ENCODE assay signal across 22 cellular contexts in genomic region chr4:37439809-37440518, GRCh38.
A peak's percentile ranks its signal among the peaks of the same experiment; 100 is the strongest.
DNase-seq lines count a peak whose midpoint lies in the region; ATAC-seq, FAIRE-seq and TF ChIP-seq lines count a peak whose summit lies in the region.
"Had no signal": no experiment of that assay in that cellular context is flagged by ENCODE, and none has a peak within 500 bp of the region (broad histone marks: within the 10 kb centered on the region; RNA-seq: fewer than 3 reads in every experiment).

No MANE protein-coding gene starts in this region.

- H3K27me3 ChIP-seq in HepG2 (ENCODE audit: control insufficient read depth in 1 of 2, insufficient read depth in 2 of 2, low read length in 2 of 2) (no peaks in the 10 kb centered on the region; a peak in 1 of 5 replicates), small intestine (ENCODE audit: control insufficient read depth in 2 of 2, insufficient read depth in 2 of 2, low read length in 2 of 2) (no peaks in the 10 kb centered on the region), prostate gland (replicated peaks; ENCODE audit: insufficient read depth) (no peaks in the 10 kb centered on the region)
- no peaks in the 10 kb centered on the region for H3K27me3 ChIP-seq in naive thymus-derived CD4-positive, alpha-beta T cell (ENCODE audit: control insufficient read depth in 2 of 2, insufficient read depth in 2 of 2, low read length in 2 of 2)
- H3K27me3 ChIP-seq: SJSA1 had no signal

- H3K27ac ChIP-seq in HepG2 (ENCODE audit: extremely low read length, insufficient read depth, low read length) (no peak overlapping the region), small intestine (ENCODE audit: low read depth in 1 of 2, low read length in 1 of 2) (no peak overlapping the region), prostate gland (no peak overlapping the region)
- H3K27ac ChIP-seq in naive thymus-derived CD4-positive, alpha-beta T cell (ENCODE audit: low read depth, low read length): no peak overlapping the region
- H3K27ac ChIP-seq: 22Rv1, RWPE1, SJSA1 had no signal

- TF ChIP-seq POLR2A in HepG2 (IDR thresholded peaks at IDR 0.05; ENCODE audit: insufficient read depth in 1 of 2, low read depth in 2 of 2, low read length in 2 of 2): no peak
- TF ChIP-seq POLR2A in prostate gland (IDR thresholded peaks at IDR 0.05): no peak

- no peak for TF ChIP-seq CTCF in HepG2 (CRISPR knock-in tag; IDR thresholded peaks at IDR 0.05)
- TF ChIP-seq CTCF in prostate gland (IDR thresholded peaks at IDR 0.05): no peak

- H3K4me1 ChIP-seq in HepG2 (ENCODE audit: insufficient read depth, low read length) (peaks cover 25% of the 10 kb centered on the region), small intestine (ENCODE audit: control insufficient read depth in 2 of 2, insufficient read depth in 1 of 2, low read depth in 1 of 2, low read length in 1 of 2) (peaks cover 3 to 6% of the 10 kb centered on the region in 2 donors), prostate gland (replicated peaks) (no peaks in the 10 kb centered on the region)
- no peaks in the 10 kb centered on the region for H3K4me1 ChIP-seq in naive thymus-derived CD4-positive, alpha-beta T cell (ENCODE audit: control insufficient read depth in 2 of 2, insufficient read depth in 2 of 2, low read length in 2 of 2)
- H3K4me1 ChIP-seq: SJSA1 had no signal

- no peaks in the 10 kb centered on the region for H3K36me3 Mint-ChIP-seq in naive thymus-derived CD4-positive, alpha-beta T cell
- H3K36me3 Mint-ChIP-seq: CD4-positive, CD25-positive, alpha-beta regulatory T cell had no signal

- H4K20me1 ChIP-seq in HepG2 (ENCODE audit: insufficient read depth, low read length): no peaks in the 10 kb centered on the region

- intact Hi-C loops in HepG2 (cut with micrococcal nuclease; ENCODE audit: unreplicated experiment): loop anchor here (10.0 kb wide), 1 partner anchor 365 kb away; no protein-coding TSS in a partner anchor
- intact Hi-C loops in naive thymus-derived CD4-positive, alpha-beta T cell (cut with micrococcal nuclease): no loop called here
- intact Hi-C loops in prostate gland (cut with DNase I): no loop called here

- TF ChIP-seq EP300 in HepG2 (IDR thresholded peaks at IDR 0.05; ENCODE audit: low read depth in 2 of 2, low read length in 2 of 2): no peak
- no peak for TF ChIP-seq EP300 in HepG2 (CRISPR knock-in tag; IDR thresholded peaks at IDR 0.05; ENCODE audit: borderline replicate concordance)

- H3K79me2 ChIP-seq in HepG2 (ENCODE audit: insufficient read depth, low read length): no peaks in the 10 kb centered on the region

- peak; percentile 75 for ATAC-seq in HepG2
- no peak for ATAC-seq in naive thymus-derived CD4-positive, alpha-beta T cell

- H3K9ac ChIP-seq in HepG2 (ENCODE audit: insufficient read depth, low read depth, low read length): no peak overlapping the region

- no peak for FAIRE-seq in HepG2 (lab: Jason Lieb, UNC)
- FAIRE-seq in small intestine (lab: Jason Lieb, UNC): no peak
- FAIRE-seq: GM12892 had no signal

- H3K9me3 Mint-ChIP-seq in naive thymus-derived CD4-positive, alpha-beta T cell: no peaks in the 10 kb centered on the region
- H3K9me3 Mint-ChIP-seq: CD4-positive, CD25-positive, alpha-beta regulatory T cell had no signal

- H3K27ac Mint-ChIP-seq in naive thymus-derived CD4-positive, alpha-beta T cell: no peak overlapping the region
- H3K27ac Mint-ChIP-seq: B cell; CD4-positive, CD25-positive, alpha-beta regulatory T cell had no signal

- in situ Hi-C loops in HepG2 (cut with HindIII; ENCODE audit: extremely low pct_ligation_motif_present, low pct_unique_long_range_greater_than_20kb): no loop called here

- H3K36me3 ChIP-seq in HepG2 (replicated peaks in 1 of 2; ENCODE audit: control insufficient read depth in 1 of 2, insufficient read depth in 2 of 2, low read length in 2 of 2) (no peaks in the 10 kb centered on the region), small intestine (ENCODE audit: control insufficient read depth in 2 of 2, insufficient read depth in 2 of 2, low read length in 2 of 2) (no peaks in the 10 kb centered on the region), prostate gland (no peaks in the 10 kb centered on the region)
- H3K36me3 ChIP-seq in naive thymus-derived CD4-positive, alpha-beta T cell (ENCODE audit: control insufficient read depth in 2 of 3, insufficient read depth in 3 of 3, low read length in 3 of 3): no peaks in the 10 kb centered on the region
- H3K36me3 ChIP-seq: SJSA1 had no signal

- POLR2A ChIA-PET in HepG2 (lab: Yijun Ruan, JAX): no interaction called here
- POLR2A ChIA-PET in naive thymus-derived CD4-positive, alpha-beta T cell (lab: Charles Lee): no interaction called here

- no peak for TF ChIP-seq RAD21 in HepG2 (CRISPR knock-in tag; IDR thresholded peaks at IDR 0.05)

- no peak overlapping the region for H2AFZ ChIP-seq in HepG2 (ENCODE audit: low read length)

- 17% methylated on average over 5 of the region's 5 CpGs for WGBS in HepG2 (ENCODE audit: low lambda C conversion rate)
- 45 to 66% (median 50%) methylated on average over 5 of the region's 5 CpGs for WGBS in small intestine, 3 donors
- 43% methylated on average over 5 of the region's 5 CpGs for WGBS in prostate gland

- H3K9me3 ChIP-seq in HepG2 (ENCODE audit: low read length): no peaks in the 10 kb centered on the region
- no peaks in the 10 kb centered on the region for H3K9me3 ChIP-seq in small intestine (ENCODE audit: control insufficient read depth, low read depth)
- H3K9me3 ChIP-seq in naive thymus-derived CD4-positive, alpha-beta T cell (ENCODE audit: control insufficient read depth in 2 of 3, low read length in 3 of 3): no peaks in the 10 kb centered on the region
- H3K9me3 ChIP-seq in prostate gland: no peaks in the 10 kb centered on the region
- H3K9me3 ChIP-seq: SJSA1 had no signal

- H3K4me1 Mint-ChIP-seq in naive thymus-derived CD4-positive, alpha-beta T cell: no peaks in the 10 kb centered on the region
- H3K4me1 Mint-ChIP-seq: B cell; CD4-positive, CD25-positive, alpha-beta regulatory T cell had no signal

- H3K4me3 ChIP-seq in HepG2 (replicated peaks in 1 of 3; ENCODE audit: insufficient read depth in 1 of 3, low read depth in 2 of 3, low read length in 3 of 3): no peak overlapping the region
- no peak overlapping the region for H3K4me3 ChIP-seq in small intestine (ENCODE audit: low read depth in 1 of 2, low read length in 2 of 2)
- H3K4me3 ChIP-seq in naive thymus-derived CD4-positive, alpha-beta T cell (ENCODE audit: low read length): no peak overlapping the region
- no peak overlapping the region for H3K4me3 ChIP-seq in prostate gland
- H3K4me3 ChIP-seq: SJSA1 had no signal

- H3K27me3 Mint-ChIP-seq in naive thymus-derived CD4-positive, alpha-beta T cell: peaks cover 14 to 42% (median 18%) of the 10 kb centered on the region in 5 donors

- no peak overlapping the region for H3K4me3 Mint-ChIP-seq in naive thymus-derived CD4-positive, alpha-beta T cell
- H3K4me3 Mint-ChIP-seq: B cell; CD4-positive, CD25-positive, alpha-beta regulatory T cell had no signal

- DNase-seq in DMS53 (lab: John Stamatoyannopoulos, UW) (peak; percentile 34), DMS53 treated with DMSO at 0.1 percent for 48 hours (lab: John Stamatoyannopoulos, UW; ENCODE audit: unreplicated experiment) (no peak), HepG2 (ENCODE audit: low spot score) (no peak), small intestine (peak; percentile 33), DMS114 treated with DMSO at 0.1 percent for 48 hours (lab: John Stamatoyannopoulos, UW; ENCODE audit: unreplicated experiment) (no peak), prostate gland (ENCODE audit: low spot score) (no peak), GM03348 (ENCODE audit: low spot score) (no peak)
- DNase-seq in naive thymus-derived CD4-positive, alpha-beta T cell: no peak
- DNase-seq: CD4-positive, CD25-positive, alpha-beta regulatory T cell; DND-41; GDM1; KG1; NCI-H1436; NCI-H2029; NCI-H2171 treated with DMSO at 0.1 percent for 48 hours; NCI-H748 treated with DMSO at 0.1 percent for 48 hours; OCI-M1 had no signal

- H3K4me2 ChIP-seq in HepG2 (ENCODE audit: low read depth, low read length): no peak overlapping the region

- CTCF ChIA-PET in HepG2 (lab: Yijun Ruan, JAX; ENCODE audit: low intra/inter-chr PET ratio, low total read pairs): no interaction called here
- CTCF ChIA-PET in naive thymus-derived CD4-positive, alpha-beta T cell (lab: Charles Lee): no interaction called here

- BruUV-seq in HepG2 (replicated peaks; lab: Mats Ljungman, UMichigan): no TSS peak

TF ChIP-seq in HepG2, 621 proteins besides CTCF, POLR2A, EP300 and RAD21:
- TF ChIP-seq CEBPB (IDR thresholded peaks at IDR 0.05; ENCODE audit: borderline replicate concordance, low read depth, low read length) (0 out of 2 replicates have a peak, but pooled peaks have one; percentile 13), HNRNPL (IDR thresholded peaks at IDR 0.05; ENCODE audit: low read depth, low read length) (no peak)

Comparison
In these comparisons a context has a peak if more than half of its experiments do, and no peak if none do; other contexts are left out.
1. DNase-seq: peak in DMS53 (single experiment) and small intestine (single experiment); none in DMS53 treated with DMSO at 0.1 percent for 48 hours (single experiment), HepG2 (single experiment), naive thymus-derived CD4-positive, alpha-beta T cell (0 of 9), DMS114 treated with DMSO at 0.1 percent for 48 hours (single experiment), prostate gland (single experiment) and GM03348 (single experiment).